ENCODE assay signal across 10 cellular contexts in genomic region chr19:534088-534487, GRCh38. TPM values are rescaled to one million over a fixed set of nuclear protein-coding genes. Genes with fewer than 3 reads are reported as not detected.
A peak's percentile ranks its signal among the peaks of the same experiment; 100 is the strongest.
DNase-seq lines count a peak whose midpoint lies in the region; ATAC-seq and TF ChIP-seq lines count a peak whose summit lies in the region.
"Had no signal": no experiment of that assay in that cellular context is flagged by ENCODE, and none has a peak within 500 bp of the region (broad histone marks: within the 10 kb centered on the region; RNA-seq: fewer than 3 reads in every experiment).

No MANE protein-coding gene starts in this region.

- peaks cover 11% of the 10 kb centered on the region for H3K4me1 ChIP-seq in adipocyte (ENCODE audit: control insufficient read depth, insufficient read depth, low read length)
- peaks cover 32% of the 10 kb centered on the region for H3K4me1 ChIP-seq in lower lobe of right lung
- H3K4me1 ChIP-seq in tibial artery, result peaks cover 7 to 43% (median 31%) of the 10 kb centered on the region in 4 donors

- peak overlapping the region; percentile 98 for H3K9ac ChIP-seq in adipocyte (ENCODE audit: low read length)

- peaks cover 22% of the 10 kb centered on the region for H3K4me1 Mint-ChIP-seq in activated T-cell treated with anti-CD3 and anti-CD28 coated beads, Interleukin-2, amount 50 U/mL, for 4 hours (ENCODE audit: low read depth)

- TF ChIP-seq CTCF in lower lobe of right lung (IDR thresholded peaks at IDR 0.05) (no peak), tibial artery (IDR thresholded peaks at IDR 0.05) (no peak)

- H3K27me3 Mint-ChIP-seq in activated T-cell treated with anti-CD3 and anti-CD28 coated beads, Interleukin-2, amount 50 U/mL, for 4 hours (ENCODE audit: low read depth), result no peaks in the 10 kb centered on the region

- ATAC-seq in activated T-cell treated with anti-CD3 and anti-CD28 coated beads, Interleukin-2, amount 50 U/mL, for 4 hours, result no peak
- ATAC-seq in lower lobe of right lung (no peak), HG03097 (IDR thresholded peaks at IDR 0.05; ENCODE audit: low FRiP score, unreplicated experiment) (no peak), HG03469 (IDR thresholded peaks at IDR 0.05; ENCODE audit: unreplicated experiment) (no peak)

- H3K9me3 ChIP-seq in adipocyte (ENCODE audit: control insufficient read depth, low read length) (no peaks in the 10 kb centered on the region), lower lobe of right lung (no peaks in the 10 kb centered on the region), tibial artery (no peaks in the 10 kb centered on the region)

- intact Hi-C loops in lower lobe of right lung (cut with DNase I), result no loop called here
- intact Hi-C loops in tibial artery (cut with DNase I; ENCODE audit: low total_unique reads), result no loop called here

- H3K4me3 Mint-ChIP-seq in activated T-cell treated with anti-CD3 and anti-CD28 coated beads, Interleukin-2, amount 50 U/mL, for 4 hours, result peak overlapping the region; percentile 62

- H3K36me3 ChIP-seq in adipocyte (ENCODE audit: control insufficient read depth, insufficient read depth, low read length, severe bottlenecking) (peaks cover 23% of the 10 kb centered on the region), lower lobe of right lung (peaks cover 36% of the 10 kb centered on the region), tibial artery (peaks cover 27 to 39% (median 37%) of the 10 kb centered on the region in 3 donors)

- no peaks in the 10 kb centered on the region for H3K9me3 Mint-ChIP-seq in activated T-cell treated with anti-CD3 and anti-CD28 coated beads, Interleukin-2, amount 50 U/mL, for 4 hours

- no peak for DNase-seq in activated T-cell treated with anti-CD3 and anti-CD28 coated beads, Interleukin-2, amount 50 U/mL, for 4 hours
- no peak for DNase-seq in activated T-cell treated with anti-CD3 and anti-CD28 coated beads, Interleukin-2, amount 50 U/mL, for 48 hours
- DNase-seq in adipocyte (ENCODE audit: low read depth), result no peak
- no peak for DNase-seq in lower lobe of right lung
- no peak for DNase-seq in tibial artery
- DNase-seq in cerebellum (ENCODE audit: low spot score), result no peak
- DNase-seq: activated CD4-positive, alpha-beta T cell treated with anti-CD3 and anti-CD28 coated beads for 48 hours; NCI-H446 had no signal

- H3K27me3 ChIP-seq in adipocyte (replicated peaks; ENCODE audit: control insufficient read depth, insufficient read depth, low read length) (no peaks in the 10 kb centered on the region), lower lobe of right lung (ENCODE audit: low read depth) (no peaks in the 10 kb centered on the region), tibial artery (no peaks in the 10 kb centered on the region)

- H3K27ac ChIP-seq in lower lobe of right lung (peak overlapping the region; percentile 89), tibial artery (peak overlapping the region; percentile 97)

- peaks cover 6% of the 10 kb centered on the region for H3K36me3 Mint-ChIP-seq in activated T-cell treated with anti-CD3 and anti-CD28 coated beads, Interleukin-2, amount 50 U/mL, for 4 hours (ENCODE audit: insufficient read depth)

- H3K4me3 ChIP-seq in adipocyte (ENCODE audit: low read length) (peak overlapping the region; percentile 93), lower lobe of right lung (peak overlapping the region; percentile 99), tibial artery (peak overlapping the region; percentile 78 to 90)

RNA-seq across cellular contexts. Expression of gene CDC34, which starts 2.5 kb away (rescaled TPM):
- 10 to 100 TPM; 42.1 to 48.7 (median 45.7) TPM for total RNA-seq in activated T-cell treated with anti-CD3 and anti-CD28 coated beads, Interleukin-2, amount 50 U/mL, for 4 hours
- total RNA-seq in lower lobe of right lung, result 40.0 TPM
- total RNA-seq in cerebellum, result 35.7 TPM

RNA-seq across cellular contexts. Expression of gene GZMM, which starts 9.8 kb away (rescaled TPM):
- 10 to 100 TPM; 53.2 to 71.8 (median 65.8) TPM for total RNA-seq in activated T-cell treated with anti-CD3 and anti-CD28 coated beads, Interleukin-2, amount 50 U/mL, for 4 hours
- 3.6 TPM for total RNA-seq in lower lobe of right lung
- not detected for total RNA-seq in cerebellum

RNA-seq across cellular contexts. Expression of gene TPGS1, which starts 26.8 kb away (rescaled TPM):
- total RNA-seq in activated T-cell treated with anti-CD3 and anti-CD28 coated beads, Interleukin-2, amount 50 U/mL, for 4 hours, result 10 to 100 TPM; 21.9 to 22.8 (median 22.6) TPM
- 18.8 TPM for total RNA-seq in lower lobe of right lung
- total RNA-seq in cerebellum, result 12.8 TPM

RNA-seq across cellular contexts. Expression of gene MADCAM1, which starts 37.8 kb away (rescaled TPM):
- under 1 TPM; 0.18 to 0.26 (median 0.19) TPM for total RNA-seq in activated T-cell treated with anti-CD3 and anti-CD28 coated beads, Interleukin-2, amount 50 U/mL, for 4 hours
- total RNA-seq in lower lobe of right lung, result 0.92 TPM
- total RNA-seq in cerebellum, result 2.7 TPM

RNA-seq across cellular contexts. Expression of gene BSG, which starts 38.3 kb away (rescaled TPM):
- 100 to 1,000 TPM; 241 to 277 (median 250) TPM for total RNA-seq in activated T-cell treated with anti-CD3 and anti-CD28 coated beads, Interleukin-2, amount 50 U/mL, for 4 hours
- total RNA-seq in lower lobe of right lung (366 TPM), cerebellum (94.5 TPM)

Comparison
In these comparisons a context has a peak if more than half of its experiments do, and no peak if none do; other contexts are left out.
1. RNA of gene GZMM, which starts 9.8 kb away (total RNA-seq): 53.2 to 71.8 TPM in activated T-cell treated with anti-CD3 and anti-CD28 coated beads, Interleukin-2, amount 50 U/mL, for 4 hours; 3.6 TPM in lower lobe of right lung (single experiment) and not detected in cerebellum (single experiment); every median in the first group is over 10 times any median in the second.
2. Peak in every context shown above with its lines, with median percentiles within 50 percentile points of each other: H3K4me3 ChIP-seq.